ENCODE assay signal across 20 cellular contexts in the genomic region with DNA sequence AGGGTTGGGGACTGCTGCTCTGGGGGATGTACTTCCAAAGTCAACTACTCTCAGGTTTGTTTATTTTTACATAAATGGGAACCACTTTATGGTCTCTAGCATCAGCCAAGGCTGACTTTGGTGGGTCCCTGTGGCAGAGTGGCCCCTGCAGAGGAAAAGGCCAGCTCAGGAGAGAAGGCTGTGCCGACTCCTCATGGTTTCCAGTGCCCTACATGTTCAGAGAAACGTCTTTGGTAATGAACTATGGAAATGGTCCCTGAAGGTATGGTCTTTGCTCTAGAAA. TPM values are rescaled to one million over a fixed set of nuclear protein-coding genes. Genes with fewer than 3 reads are reported as not detected.
DNase-seq lines count a peak whose midpoint lies in the region; TF ChIP-seq lines count a peak whose summit lies in the region.
"Had no signal": no experiment of that assay in that cellular context is flagged by ENCODE, and none has a peak within 500 bp of the region (broad histone marks: within the 10 kb centered on the region; RNA-seq: fewer than 3 reads in every experiment).

No MANE protein-coding gene starts in this region.

- H3K4me3 ChIP-seq in neural progenitor cell = no peak overlapping the region
- H3K4me3 ChIP-seq: prostate gland, SK-N-MC, stomach, upper lobe of right lung had no signal

- H3K27ac Mint-ChIP-seq in activated T-cell treated with anti-CD3 and anti-CD28 coated beads, Interleukin-2, amount 50 U/mL, for 24 hours = peak overlapping the region; percentile 70
- H3K27ac Mint-ChIP-seq in activated T-helper 2 cell treated with anti-CD3 and anti-CD28 coated beads, Interferon-gamma antibody, Interleukin-2, Interleukin-4, amounts not matched to agents 10 μg/mL and 5 μg/mL and 100 μg/mL, durations not matched to agents 14 hours and 24 hours and 36 hours = peak overlapping the region; percentile 38
- no peak overlapping the region for H3K27ac Mint-ChIP-seq in neural progenitor cell
- no peak overlapping the region for H3K27ac Mint-ChIP-seq in endothelial cell (ENCODE audit: unreplicated experiment)
- H3K27ac Mint-ChIP-seq in mesothelial cell of epicardium = no peak overlapping the region

- H3K27me3 ChIP-seq in neural progenitor cell = no peaks in the 10 kb centered on the region
- H3K27me3 ChIP-seq: stomach, upper lobe of right lung had no signal

- peaks cover 44% of the 10 kb centered on the region for H3K4me1 Mint-ChIP-seq in activated T-cell treated with anti-CD3 and anti-CD28 coated beads, Interleukin-2, amount 50 U/mL, for 24 hours (ENCODE audit: low read depth)
- peaks cover 9% of the 10 kb centered on the region for H3K4me1 Mint-ChIP-seq in activated T-helper 2 cell treated with anti-CD3 and anti-CD28 coated beads, Interferon-gamma antibody, Interleukin-2, Interleukin-4, amounts not matched to agents 10 μg/mL and 5 μg/mL and 100 μg/mL, durations not matched to agents 14 hours and 24 hours and 36 hours (ENCODE audit: low read depth)
- H3K4me1 Mint-ChIP-seq in neural progenitor cell (peaks cover 13% of the 10 kb centered on the region), endothelial cell (ENCODE audit: unreplicated experiment) (no peaks in the 10 kb centered on the region), mesothelial cell of epicardium (peaks cover 9% of the 10 kb centered on the region)

- H3K9ac ChIP-seq in neural progenitor cell = no peak overlapping the region
- H3K9ac ChIP-seq: KMS-11 had no signal

- peak overlapping the region; percentile 63 for H3K27ac ChIP-seq in neural progenitor cell
- H3K27ac ChIP-seq: KMS-11, prostate gland, SK-N-MC, upper lobe of right lung had no signal

- H3K79me2 ChIP-seq in neural progenitor cell (ENCODE audit: low read depth) = peaks cover 28% of the 10 kb centered on the region

- no peaks in the 10 kb centered on the region for H3K36me3 ChIP-seq in neural progenitor cell

- H3K9me3 Mint-ChIP-seq in activated T-cell treated with anti-CD3 and anti-CD28 coated beads, Interleukin-2, amount 50 U/mL, for 24 hours = no peaks in the 10 kb centered on the region
- H3K9me3 Mint-ChIP-seq in activated T-helper 2 cell treated with anti-CD3 and anti-CD28 coated beads, Interferon-gamma antibody, Interleukin-2, Interleukin-4, amounts not matched to agents 10 μg/mL and 5 μg/mL and 100 μg/mL, durations not matched to agents 14 hours and 24 hours and 36 hours = no peaks in the 10 kb centered on the region
- H3K9me3 Mint-ChIP-seq in neural progenitor cell = no peaks in the 10 kb centered on the region
- no peaks in the 10 kb centered on the region for H3K9me3 Mint-ChIP-seq in endothelial cell (ENCODE audit: unreplicated experiment)
- no peaks in the 10 kb centered on the region for H3K9me3 Mint-ChIP-seq in mesothelial cell of epicardium
- H3K9me3 Mint-ChIP-seq: activated naive CD4-positive, alpha-beta T cell treated with anti-CD3 and anti-CD28 coated beads, Interleukin-2, amount 50 U/mL, for 24 hours; CD14-positive monocyte; nephron had no signal

- peaks cover 8% of the 10 kb centered on the region for H3K4me1 ChIP-seq in neural progenitor cell

- intact Hi-C loops in activated T-helper 2 cell treated with anti-CD3 and anti-CD28 coated beads, Interferon-gamma antibody, Interleukin-2, Interleukin-4, amounts not matched to agents 10 μg/mL and 5 μg/mL and 100 μg/mL, durations not matched to agents 14 hours and 24 hours and 36 hours (cut with micrococcal nuclease) = loop anchor here (2.0 kb wide), 1 partner anchor 158 kb away; no protein-coding TSS in a partner anchor

- H3F3A ChIP-seq in neural progenitor cell (ENCODE audit: low read depth) = peaks cover 61% of the 10 kb centered on the region

- no peak overlapping the region for H2AFZ ChIP-seq in neural progenitor cell (replicated peaks)

- peaks cover 65% of the 10 kb centered on the region for H4K20me1 ChIP-seq in neural progenitor cell (ENCODE audit: low read depth)

- TF ChIP-seq CTCF in neural progenitor cell (IDR thresholded peaks at IDR 0.05) (no peak), endothelial cell (IDR thresholded peaks at IDR 0.05; ENCODE audit: unreplicated experiment) (no peak), mesothelial cell of epicardium (IDR thresholded peaks at IDR 0.05; ENCODE audit: unreplicated experiment) (no peak)

- H3K27me3 Mint-ChIP-seq in activated T-cell treated with anti-CD3 and anti-CD28 coated beads, Interleukin-2, amount 50 U/mL, for 24 hours = no peaks in the 10 kb centered on the region
- no peaks in the 10 kb centered on the region for H3K27me3 Mint-ChIP-seq in activated T-helper 2 cell treated with anti-CD3 and anti-CD28 coated beads, Interferon-gamma antibody, Interleukin-2, Interleukin-4, amounts not matched to agents 10 μg/mL and 5 μg/mL and 100 μg/mL, durations not matched to agents 14 hours and 24 hours and 36 hours (ENCODE audit: low read depth)
- peaks cover 5% of the 10 kb centered on the region for H3K27me3 Mint-ChIP-seq in neural progenitor cell (ENCODE audit: insufficient read depth, low read depth)
- H3K27me3 Mint-ChIP-seq in endothelial cell (ENCODE audit: unreplicated experiment) = peaks cover 13% of the 10 kb centered on the region
- H3K27me3 Mint-ChIP-seq in mesothelial cell of epicardium (ENCODE audit: low read depth) = no peaks in the 10 kb centered on the region
- H3K27me3 Mint-ChIP-seq: activated naive CD4-positive, alpha-beta T cell treated with anti-CD3 and anti-CD28 coated beads, Interleukin-2, amount 50 U/mL, for 24 hours had no signal

- DNase-seq in activated T-cell treated with anti-CD3 and anti-CD28 coated beads, Interleukin-2, amount 50 U/mL, for 24 hours = no peak
- DNase-seq in activated T-cell treated with anti-CD3 and anti-CD28 coated beads for 4 hours = no peak
- peak; percentile 42 for DNase-seq in HT-29 (ENCODE audit: low spot score)
- no peak for DNase-seq in activated T-helper 2 cell treated with anti-CD3 and anti-CD28 coated beads, Interferon-gamma antibody, Interleukin-2, Interleukin-4, amounts not matched to agents 10 μg/mL and 5 μg/mL and 100 μg/mL, durations not matched to agents 14 hours and 24 hours and 36 hours (ENCODE audit: low spot score)
- DNase-seq in neural progenitor cell (ENCODE audit: low spot score) = no peak
- no peak for DNase-seq in islet precursor cell
- no peak for DNase-seq in endothelial cell (ENCODE audit: low spot score)
- no peak for DNase-seq in mesothelial cell of epicardium (ENCODE audit: low spot score in 2 of 2, unreplicated experiment in 2 of 2)
- DNase-seq: NCI-H1092 treated with DMSO at 0.1 percent for 48 hours, NCI-H2081 treated with DMSO at 0.1 percent for 48 hours, upper lobe of right lung had no signal

- H3K4me2 ChIP-seq in neural progenitor cell = no peak overlapping the region
- H3K4me2 ChIP-seq: KMS-11 had no signal

- H3K9me3 ChIP-seq in neural progenitor cell (ENCODE audit: low read depth) = no peaks in the 10 kb centered on the region
- H3K9me3 ChIP-seq: prostate gland, stomach, upper lobe of right lung had no signal

- no peak overlapping the region for H3K4me3 Mint-ChIP-seq in activated T-cell treated with anti-CD3 and anti-CD28 coated beads, Interleukin-2, amount 50 U/mL, for 24 hours
- no peak overlapping the region for H3K4me3 Mint-ChIP-seq in activated T-helper 2 cell treated with anti-CD3 and anti-CD28 coated beads, Interferon-gamma antibody, Interleukin-2, Interleukin-4, amounts not matched to agents 10 μg/mL and 5 μg/mL and 100 μg/mL, durations not matched to agents 14 hours and 24 hours and 36 hours (ENCODE audit: low read depth)
- H3K4me3 Mint-ChIP-seq in neural progenitor cell (no peak overlapping the region), endothelial cell (ENCODE audit: unreplicated experiment) (no peak overlapping the region), mesothelial cell of epicardium (no peak overlapping the region)
- H3K4me3 Mint-ChIP-seq: activated naive CD4-positive, alpha-beta T cell treated with anti-CD3 and anti-CD28 coated beads, Interleukin-2, amount 50 U/mL, for 24 hours had no signal

- peaks cover 57% of the 10 kb centered on the region for H3K36me3 Mint-ChIP-seq in activated T-cell treated with anti-CD3 and anti-CD28 coated beads, Interleukin-2, amount 50 U/mL, for 24 hours (ENCODE audit: low read depth)
- H3K36me3 Mint-ChIP-seq in activated T-helper 2 cell treated with anti-CD3 and anti-CD28 coated beads, Interferon-gamma antibody, Interleukin-2, Interleukin-4, amounts not matched to agents 10 μg/mL and 5 μg/mL and 100 μg/mL, durations not matched to agents 14 hours and 24 hours and 36 hours (ENCODE audit: low read depth) = peaks cover 42% of the 10 kb centered on the region
- H3K36me3 Mint-ChIP-seq in neural progenitor cell (peaks cover 13% of the 10 kb centered on the region), endothelial cell (ENCODE audit: low read depth, unreplicated experiment) (peaks cover 14% of the 10 kb centered on the region), mesothelial cell of epicardium (peaks cover 8% of the 10 kb centered on the region)

RNA-seq across cellular contexts. Expression of a gene that starts 3.0 kb away (rescaled TPM):
- 62.9 and 94.8 TPM in 2 replicates for total RNA-seq in HT-29 (2014; rRNA removed; shearing (Covaris generic))
- 77.3 and 82.4 TPM in 2 replicates for total RNA-seq in activated T-helper 2 cell treated with anti-CD3 and anti-CD28 coated beads, Interferon-gamma antibody, Interleukin-2, Interleukin-4, amounts not matched to agents 10 μg/mL and 5 μg/mL and 100 μg/mL, durations not matched to agents 14 hours and 24 hours and 36 hours
- total RNA-seq in neural progenitor cell (ENCODE audit: low replicate concordance) = 7.1 and 11.4 TPM in 2 replicates
- total RNA-seq in endothelial cell (ENCODE audit: unreplicated experiment) = 118 TPM
- total RNA-seq in mesothelial cell of epicardium = 82.4 to 86.2 TPM (median 82.4 TPM) in 3 replicates

RNA-seq across cellular contexts. Expression of a gene that starts 11.5 kb away (rescaled TPM):
- total RNA-seq in HT-29 (2014; rRNA removed; shearing (Covaris generic)) = 241 and 278 TPM in 2 replicates
- total RNA-seq in activated T-helper 2 cell treated with anti-CD3 and anti-CD28 coated beads, Interferon-gamma antibody, Interleukin-2, Interleukin-4, amounts not matched to agents 10 μg/mL and 5 μg/mL and 100 μg/mL, durations not matched to agents 14 hours and 24 hours and 36 hours = 94.1 and 103 TPM in 2 replicates
- total RNA-seq in neural progenitor cell (ENCODE audit: low replicate concordance) (24.3 and 39.7 TPM in 2 replicates), endothelial cell (ENCODE audit: unreplicated experiment) (44.8 TPM), mesothelial cell of epicardium (68.7 to 78.1 TPM (median 76.0 TPM) in 3 replicates)

RNA-seq across cellular contexts. Expression of a gene that starts 12.7 kb away (rescaled TPM):
- 978 and 1,308 TPM in 2 replicates for total RNA-seq in HT-29 (2014; rRNA removed; shearing (Covaris generic))
- total RNA-seq in activated T-helper 2 cell treated with anti-CD3 and anti-CD28 coated beads, Interferon-gamma antibody, Interleukin-2, Interleukin-4, amounts not matched to agents 10 μg/mL and 5 μg/mL and 100 μg/mL, durations not matched to agents 14 hours and 24 hours and 36 hours = 444 and 452 TPM in 2 replicates
- total RNA-seq in neural progenitor cell (ENCODE audit: low replicate concordance) (874 and 918 TPM in 2 replicates), endothelial cell (ENCODE audit: unreplicated experiment) (142 TPM), mesothelial cell of epicardium (154 to 155 TPM (median 154 TPM) in 3 replicates)

RNA-seq across cellular contexts. Expression of a gene that starts 22.3 kb away (rescaled TPM):
- total RNA-seq in HT-29 (2014; rRNA removed; shearing (Covaris generic)) = 0.20 and 0.34 TPM in 2 replicates
- total RNA-seq in activated T-helper 2 cell treated with anti-CD3 and anti-CD28 coated beads, Interferon-gamma antibody, Interleukin-2, Interleukin-4, amounts not matched to agents 10 μg/mL and 5 μg/mL and 100 μg/mL, durations not matched to agents 14 hours and 24 hours and 36 hours = 0.11 TPM in 1 of 2 replicates, not detected in the other
- total RNA-seq in neural progenitor cell (ENCODE audit: low replicate concordance) = not detected in 2 replicates
- total RNA-seq in endothelial cell (ENCODE audit: unreplicated experiment) = not detected
- not detected in 3 replicates for total RNA-seq in mesothelial cell of epicardium
- total RNA-seq: NCI-H460, skeletal muscle tissue had no signal

RNA-seq across cellular contexts. Expression of a gene that starts 48.5 kb away (rescaled TPM):
- total RNA-seq in HT-29 (2014; rRNA removed; shearing (Covaris generic)) = 74.9 and 87.2 TPM in 2 replicates
- 63.1 and 66.4 TPM in 2 replicates for total RNA-seq in activated T-helper 2 cell treated with anti-CD3 and anti-CD28 coated beads, Interferon-gamma antibody, Interleukin-2, Interleukin-4, amounts not matched to agents 10 μg/mL and 5 μg/mL and 100 μg/mL, durations not matched to agents 14 hours and 24 hours and 36 hours
- total RNA-seq in neural progenitor cell (ENCODE audit: low replicate concordance) (29.1 and 39.7 TPM in 2 replicates), endothelial cell (ENCODE audit: unreplicated experiment) (46.6 TPM), mesothelial cell of epicardium (69.4 to 72.3 TPM (median 71.5 TPM) in 3 replicates)

Comparison
In these comparisons a context has a peak if more than half of its experiments do, and no peak if none do; other contexts are left out.
1. H3K27ac Mint-ChIP-seq: peak in activated T-cell treated with anti-CD3 and anti-CD28 coated beads, Interleukin-2, amount 50 U/mL, for 24 hours (single experiment) and activated T-helper 2 cell treated with anti-CD3 and anti-CD28 coated beads, Interferon-gamma antibody, Interleukin-2, Interleukin-4, amounts not matched to agents 10 μg/mL and 5 μg/mL and 100 μg/mL, durations not matched to agents 14 hours and 24 hours and 36 hours (single experiment); none in neural progenitor cell (single experiment), endothelial cell (single experiment) and mesothelial cell of epicardium (single experiment).